In genomic region chr17:66509913-66510312, GRCh38 we compare ENCODE assay signal across 11 cellular contexts.
DNase-seq lines count a peak whose midpoint lies in the region; ATAC-seq and TF ChIP-seq lines count a peak whose summit lies in the region.
"Had no signal": no experiment of that assay in that cellular context is flagged by ENCODE, and none has a peak within 500 bp of the region (broad histone marks: within the 10 kb centered on the region; RNA-seq: fewer than 3 reads in every experiment).

No MANE protein-coding gene starts in this region.

- peak overlapping the region; percentile 2; the same call in 1 of the 2 replicates for H3K4me2 ChIP-seq in SK-N-SH
- H3K4me2 ChIP-seq: neural progenitor cell had no signal

- H3K27ac Mint-ChIP-seq in Calu3 (ENCODE audit: unreplicated experiment) (peak overlapping the region; percentile 79), immature natural killer cell (peak overlapping the region in 4 of 6 donors; percentile 30 to 76 (median 60))
- peak overlapping the region; percentile 100 for H3K27ac Mint-ChIP-seq in activated T-helper 17 cell treated with anti-CD3 and anti-CD28 coated beads, Interleukin-2, amount 50 U/mL, for 72 hours
- H3K27ac Mint-ChIP-seq: neural progenitor cell had no signal

- H3K27me3 ChIP-seq in SK-N-SH (ENCODE audit: insufficient read depth): no peaks in the 10 kb centered on the region
- H3K27me3 ChIP-seq: neural progenitor cell had no signal

- peaks cover 4 to 34% of the 10 kb centered on the region in 2 experiments for H3K4me1 ChIP-seq in SK-N-SH (ENCODE audit: control insufficient read depth in 1 of 2, insufficient read depth in 2 of 2, low read depth in 1 of 2, low read length in 1 of 2)
- H3K4me1 ChIP-seq: neural progenitor cell had no signal

- ATAC-seq in SK-N-SH treated with all-trans-retinoic acid at 6 μM for 48 hours (no peak), GM18909 (IDR thresholded peaks at IDR 0.05; ENCODE audit: poor library complexity, unreplicated experiment) (no peak), GM19455 (IDR thresholded peaks at IDR 0.05; ENCODE audit: unreplicated experiment) (no peak)
- ATAC-seq in activated T-helper 17 cell treated with anti-CD3 and anti-CD28 coated beads, Interleukin-2, amount 50 U/mL, for 72 hours (replicated peaks): peak; percentile 33
- ATAC-seq: sciatic nerve had no signal

- H3K4me3 ChIP-seq in SK-N-SH (ENCODE audit: low read depth in 2 of 2, low read length in 1 of 2): no peak overlapping the region
- H3K4me3 ChIP-seq: neural progenitor cell had no signal

- CTCF ChIA-PET in SK-N-SH (lab: Yijun Ruan, JAX): no interaction called here
- CTCF ChIA-PET in Calu3 (lab: Charles Lee): no interaction called here

- peaks cover 52% of the 10 kb centered on the region for H3F3A ChIP-seq in SK-N-SH (replicated peaks; ENCODE audit: insufficient read depth)

- TF ChIP-seq CTCF in SK-N-SH (IDR thresholded peaks at IDR 0.05): no peak
- TF ChIP-seq CTCF in Calu3 (IDR thresholded peaks at IDR 0.05; ENCODE audit: unreplicated experiment): no peak

- H3K36me3 Mint-ChIP-seq in Calu3 (ENCODE audit: insufficient read depth, unreplicated experiment) (peaks cover 23% of the 10 kb centered on the region), immature natural killer cell (no peaks in the 10 kb centered on the region)
- peaks cover 28% of the 10 kb centered on the region for H3K36me3 Mint-ChIP-seq in activated T-helper 17 cell treated with anti-CD3 and anti-CD28 coated beads, Interleukin-2, amount 50 U/mL, for 72 hours (ENCODE audit: low read depth)
- H3K36me3 Mint-ChIP-seq: neural progenitor cell had no signal

- H3K9me3 Mint-ChIP-seq in Calu3 (ENCODE audit: low read depth, unreplicated experiment) (no peaks in the 10 kb centered on the region), immature natural killer cell (no peaks in the 10 kb centered on the region)
- H3K9me3 Mint-ChIP-seq in activated T-helper 17 cell treated with anti-CD3 and anti-CD28 coated beads, Interleukin-2, amount 50 U/mL, for 72 hours: peaks cover 5% of the 10 kb centered on the region
- H3K9me3 Mint-ChIP-seq: neural progenitor cell had no signal

- intact Hi-C loops in Calu3 (cut with micrococcal nuclease; ENCODE audit: unreplicated experiment): loop anchor here (5.0 kb wide), 1 partner anchor 43 kb away; no protein-coding TSS in a partner anchor

- H4K20me1 ChIP-seq in SK-N-SH (ENCODE audit: insufficient read depth): 0 out of 2 replicates have a peak, but pooled peaks cover 7% of the 10 kb centered on the region

- no peaks in the 10 kb centered on the region for H3K9me2 ChIP-seq in SK-N-SH

- peak overlapping the region in 1 of 2 experiments; percentile 83; a peak in 2 of 4 replicates for H3K27ac ChIP-seq in SK-N-SH (ENCODE audit: low read depth in 2 of 2, low read length in 1 of 2)
- H3K27ac ChIP-seq: neural progenitor cell had no signal

- TSS peak; percentile 25 for BruUV-seq in Calu3 (replicated peaks; lab: Mats Ljungman, UMichigan)

- peaks cover 3 to 23% of the 10 kb centered on the region in 2 experiments for H3K36me3 ChIP-seq in SK-N-SH (replicated peaks in 1 of 2; ENCODE audit: control insufficient read depth in 1 of 2, insufficient read depth in 2 of 2, low read length in 1 of 2)
- H3K36me3 ChIP-seq: neural progenitor cell had no signal

- no peak overlapping the region for H2AFZ ChIP-seq in SK-N-SH (ENCODE audit: low read depth)
- H2AFZ ChIP-seq: neural progenitor cell had no signal

- no peaks in the 10 kb centered on the region for H3K9me3 ChIP-seq in SK-N-SH

- no peak for TF ChIP-seq EP300 in SK-N-SH (IDR thresholded peaks at IDR 0.05; ENCODE audit: borderline replicate concordance in 1 of 2, low read depth in 1 of 2, low read length in 1 of 2)

- H3K9ac ChIP-seq in SK-N-SH: no peak overlapping the region
- H3K9ac ChIP-seq: neural progenitor cell had no signal

- POLR2A ChIA-PET in SK-N-SH (lab: Yijun Ruan, JAX): no interaction called here

- WGBS in SK-N-SH (ENCODE audit: low lambda C conversion rate): 97% methylated on average over 3 of the region's 3 CpGs

- peaks cover 47% of the 10 kb centered on the region for H3K4me1 Mint-ChIP-seq in Calu3 (ENCODE audit: low read depth, unreplicated experiment)
- H3K4me1 Mint-ChIP-seq in activated T-helper 17 cell treated with anti-CD3 and anti-CD28 coated beads, Interleukin-2, amount 50 U/mL, for 72 hours: peaks cover 62% of the 10 kb centered on the region
- peaks cover 13 to 30% of the 10 kb centered on the region in 2 donors for H3K4me1 Mint-ChIP-seq in immature natural killer cell

- DNase-seq in SK-N-SH (no peak), Calu3 (no peak), immature natural killer cell (no peak), NCI-H1436 (lab: John Stamatoyannopoulos, UW) (no peak)
- DNase-seq: NCI-H82 had no signal

- no peak for TF ChIP-seq RAD21 in SK-N-SH (IDR thresholded peaks at IDR 0.05; ENCODE audit: low read length)

- H3K27me3 Mint-ChIP-seq in Calu3 (ENCODE audit: unreplicated experiment) (no peaks in the 10 kb centered on the region), immature natural killer cell (ENCODE audit: low read depth in 3 of 3) (peaks cover 0 to 4% (median 0%) of the 10 kb centered on the region in 3 donors)
- no peaks in the 10 kb centered on the region for H3K27me3 Mint-ChIP-seq in activated T-helper 17 cell treated with anti-CD3 and anti-CD28 coated beads, Interleukin-2, amount 50 U/mL, for 72 hours

- H3K79me2 ChIP-seq in SK-N-SH (ENCODE audit: insufficient read depth): peaks cover 100% of the 10 kb centered on the region

- peak overlapping the region; percentile 50 for H3K4me3 Mint-ChIP-seq in Calu3 (ENCODE audit: low read depth, unreplicated experiment)
- peak overlapping the region; percentile 87 for H3K4me3 Mint-ChIP-seq in activated T-helper 17 cell treated with anti-CD3 and anti-CD28 coated beads, Interleukin-2, amount 50 U/mL, for 72 hours
- H3K4me3 Mint-ChIP-seq in immature natural killer cell: peak overlapping the region in 2 of 5 donors; percentile 5 to 42
- H3K4me3 Mint-ChIP-seq: neural progenitor cell had no signal

TF ChIP-seq in SK-N-SH, 30 proteins besides CTCF, POLR2A, EP300 and RAD21:
- no peak for TF ChIP-seq ELF1 (IDR thresholded peaks at IDR 0.05)

TF ChIP-seq in SK-N-SH treated with all-trans-retinoic acid at 6 μM for 48 hours, 23 proteins besides CTCF, POLR2A, EP300 and RAD21 (continues in another document):
- no peak for TF ChIP-seq TOX (CRISPR knock-in tag; IDR thresholded peaks at IDR 0.05; ENCODE audit: borderline replicate concordance)
- TF ChIP-seq TSHZ2 (CRISPR knock-in tag; IDR thresholded peaks at IDR 0.05): no peak
- no peak for TF ChIP-seq ISL1 (CRISPR knock-in tag; IDR thresholded peaks at IDR 0.05)
- no peak for TF ChIP-seq ZNF8 (CRISPR knock-in tag; IDR thresholded peaks at IDR 0.05)
- no peak for TF ChIP-seq ZFP3 (CRISPR knock-in tag; IDR thresholded peaks at IDR 0.05)
- no peak for TF ChIP-seq ESRRG (CRISPR knock-in tag; IDR thresholded peaks at IDR 0.05)
- TF ChIP-seq GLIS3 (CRISPR knock-in tag; IDR thresholded peaks at IDR 0.05): no peak
- no peak for TF ChIP-seq TCF4 (CRISPR knock-in tag; IDR thresholded peaks at IDR 0.05; ENCODE audit: borderline replicate concordance)
- TF ChIP-seq ZNF70 (CRISPR knock-in tag; IDR thresholded peaks at IDR 0.05): no peak
- TF ChIP-seq CSDC2 (CRISPR knock-in tag; IDR thresholded peaks at IDR 0.05): no peak
- TF ChIP-seq, protein P1, sequence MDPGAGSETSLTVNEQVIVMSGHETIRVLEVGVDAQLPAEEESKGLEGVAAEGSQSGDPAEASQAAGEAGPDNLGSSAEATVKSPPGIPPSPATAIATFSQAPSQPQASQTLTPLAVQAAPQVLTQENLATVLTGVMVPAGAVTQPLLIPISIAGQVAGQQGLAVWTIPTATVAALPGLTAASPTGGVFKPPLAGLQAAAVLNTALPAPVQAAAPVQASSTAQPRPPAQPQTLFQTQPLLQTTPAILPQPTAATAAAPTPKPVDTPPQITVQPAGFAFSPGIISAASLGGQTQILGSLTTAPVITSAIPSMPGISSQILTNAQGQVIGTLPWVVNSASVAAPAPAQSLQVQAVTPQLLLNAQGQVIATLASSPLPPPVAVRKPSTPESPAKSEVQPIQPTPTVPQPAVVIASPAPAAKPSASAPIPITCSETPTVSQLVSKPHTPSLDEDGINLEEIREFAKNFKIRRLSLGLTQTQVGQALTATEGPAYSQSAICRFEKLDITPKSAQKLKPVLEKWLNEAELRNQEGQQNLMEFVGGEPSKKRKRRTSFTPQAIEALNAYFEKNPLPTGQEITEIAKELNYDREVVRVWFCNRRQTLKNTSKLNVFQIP (CRISPR knock-in tag; IDR thresholded peaks at IDR 0.05; ENCODE audit: borderline replicate concordance, low read depth): no peak
